Comparison of ENCODE assay signal across 14 cellular contexts in the genomic region with DNA sequence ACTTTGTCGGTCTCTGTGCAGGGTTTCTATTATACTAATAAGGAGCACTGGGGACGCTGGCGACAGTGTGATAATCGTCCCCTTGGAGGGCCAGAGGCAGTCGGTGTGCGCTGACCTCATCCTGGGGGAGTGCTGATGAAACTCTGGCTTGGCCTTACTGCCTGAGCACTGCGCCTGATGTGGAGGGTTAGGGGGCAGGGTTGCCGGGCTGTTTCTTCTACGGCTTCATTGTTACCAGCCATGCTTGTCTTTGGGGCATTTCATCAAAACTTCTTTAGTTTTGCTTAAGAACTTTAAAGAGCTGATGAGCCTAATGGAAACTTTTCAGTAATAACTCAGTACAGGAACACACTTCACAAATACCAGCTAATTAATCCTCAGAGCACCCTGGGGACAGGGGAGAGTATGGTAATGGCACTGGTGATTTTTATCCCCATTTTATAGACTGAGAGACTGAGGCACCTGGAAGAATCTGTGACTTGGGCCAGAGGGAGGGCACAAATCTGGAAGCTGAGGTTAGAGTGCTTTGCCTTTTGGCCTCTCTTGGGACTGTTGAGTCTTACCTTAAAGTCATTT.
DNase-seq lines count a peak whose midpoint lies in the region; ATAC-seq, FAIRE-seq and TF ChIP-seq lines count a peak whose summit lies in the region.
"Had no signal": no experiment of that assay in that cellular context is flagged by ENCODE, and none has a peak within 500 bp of the region (broad histone marks: within the 10 kb centered on the region; RNA-seq: fewer than 3 reads in every experiment).

No MANE protein-coding gene starts in this region.

- no TSS peak for BruUV-seq in HepG2 (replicated peaks; lab: Mats Ljungman, UMichigan)

- H3K4me1 ChIP-seq in HepG2 (ENCODE audit: insufficient read depth, low read length) (peaks cover 28% of the 10 kb centered on the region), testis (peaks cover 4% of the 10 kb centered on the region)

- DNase-seq in Right ventricle myocardium superior: no peak
- no peak for DNase-seq in cardiac septum (ENCODE audit: low spot score)
- peak; percentile 29 for DNase-seq in WTC11 (ENCODE audit: low spot score)
- DNase-seq in HepG2 (ENCODE audit: low spot score): no peak
- peak; percentile 63 for DNase-seq in testis
- DNase-seq in activated T-helper 1 cell treated with anti-CD3 and anti-CD28 coated beads, Interleukin-12 subunit alpha, Interleukin-12 subunit beta, Interleukin-2, Interleukin-4 antibody, amounts not matched to agents 30 ng/mL and 10 ng/mL and 1 ng/mL, durations not matched to agents 14 hours and 24 hours and 36 hours (ENCODE audit: low spot score): no peak
- no peak for DNase-seq in stimulated activated CD4-positive, alpha-beta T cell treated with anti-CD3 and anti-CD28 coated beads, Interleukin-12 subunit alpha, Interleukin-12 subunit beta, amount 100 ng/mL, for 4 hours
- DNase-seq: activated CD4-positive, CD25-positive, alpha-beta regulatory T cell; left colon; NCI-H1092; PC-3; small intestine; SW 1271 had no signal

- H3K4me3 ChIP-seq in HepG2 (replicated peaks in 1 of 3; ENCODE audit: insufficient read depth in 1 of 3, low read depth in 2 of 3, low read length in 3 of 3): no peak overlapping the region
- H3K4me3 ChIP-seq in testis: no peak overlapping the region

- peaks cover 37% of the 10 kb centered on the region for H3K4me1 Mint-ChIP-seq in WTC11
- H3K4me1 Mint-ChIP-seq in activated T-helper 1 cell treated with anti-CD3 and anti-CD28 coated beads, Interleukin-12 subunit alpha, Interleukin-12 subunit beta, Interleukin-2, Interleukin-4 antibody, amounts not matched to agents 30 ng/mL and 10 ng/mL and 1 ng/mL, durations not matched to agents 14 hours and 24 hours and 36 hours (ENCODE audit: low read depth): no peaks in the 10 kb centered on the region

- peak; percentile 50 for ATAC-seq in Right ventricle myocardium superior (ENCODE audit: poor library complexity)
- peak; percentile 71 for ATAC-seq in WTC11
- ATAC-seq in HepG2: peak; percentile 48
- no peak for ATAC-seq in HG02623 (IDR thresholded peaks at IDR 0.05; ENCODE audit: unreplicated experiment)
- ATAC-seq: left colon, PC-3 had no signal

- no peak for FAIRE-seq in HepG2 (lab: Jason Lieb, UNC)
- FAIRE-seq: small intestine had no signal

- H4K20me1 ChIP-seq in HepG2 (ENCODE audit: insufficient read depth, low read length): no peaks in the 10 kb centered on the region

- H3K9me3 ChIP-seq in HepG2 (ENCODE audit: low read length): no peaks in the 10 kb centered on the region
- no peaks in the 10 kb centered on the region for H3K9me3 ChIP-seq in testis

- no peak for TF ChIP-seq RAD21 in HepG2 (CRISPR knock-in tag; IDR thresholded peaks at IDR 0.05)

- H3K27ac ChIP-seq in HepG2 (ENCODE audit: extremely low read length, insufficient read depth, low read length) (peak overlapping the region; percentile 46), testis (no peak overlapping the region)

- CTCF ChIA-PET in WTC11 (lab: Charles Lee): interaction anchor here (1.7 kb wide), 1 partner anchor 311 kb away, joined by 4 read pairs; no protein-coding TSS in a partner anchor
- CTCF ChIA-PET in HepG2 (lab: Yijun Ruan, JAX; ENCODE audit: low intra/inter-chr PET ratio, low total read pairs): no interaction called here

- no peaks in the 10 kb centered on the region for H3K9me3 Mint-ChIP-seq in WTC11
- no peaks in the 10 kb centered on the region for H3K9me3 Mint-ChIP-seq in activated T-helper 1 cell treated with anti-CD3 and anti-CD28 coated beads, Interleukin-12 subunit alpha, Interleukin-12 subunit beta, Interleukin-2, Interleukin-4 antibody, amounts not matched to agents 30 ng/mL and 10 ng/mL and 1 ng/mL, durations not matched to agents 14 hours and 24 hours and 36 hours

- peak overlapping the region; percentile 73 for H3K27ac Mint-ChIP-seq in WTC11
- H3K27ac Mint-ChIP-seq in activated T-helper 1 cell treated with anti-CD3 and anti-CD28 coated beads, Interleukin-12 subunit alpha, Interleukin-12 subunit beta, Interleukin-2, Interleukin-4 antibody, amounts not matched to agents 30 ng/mL and 10 ng/mL and 1 ng/mL, durations not matched to agents 14 hours and 24 hours and 36 hours: no peak overlapping the region

- H3K36me3 ChIP-seq in HepG2 (replicated peaks in 1 of 2; ENCODE audit: control insufficient read depth in 1 of 2, insufficient read depth in 2 of 2, low read length in 2 of 2): no peaks in the 10 kb centered on the region
- no peaks in the 10 kb centered on the region for H3K36me3 ChIP-seq in testis (ENCODE audit: low read depth, missing control alignments)

- no peaks in the 10 kb centered on the region for H3K79me2 ChIP-seq in HepG2 (ENCODE audit: insufficient read depth, low read length)

- intact Hi-C loops in Right ventricle myocardium superior (cut with DNase I) (no loop called here), cardiac septum (cut with DNase I) (loop anchor here (5.0 kb wide), 1 partner anchor 41 kb away; no protein-coding TSS in a partner anchor), HepG2 (cut with micrococcal nuclease; ENCODE audit: unreplicated experiment) (no loop called here), testis (cut with DNase I; ENCODE audit: low total_unique reads) (no loop called here)
- intact Hi-C loops in activated T-helper 1 cell treated with anti-CD3 and anti-CD28 coated beads, Interleukin-12 subunit alpha, Interleukin-12 subunit beta, Interleukin-2, Interleukin-4 antibody, amounts not matched to agents 30 ng/mL and 10 ng/mL and 1 ng/mL, durations not matched to agents 14 hours and 24 hours and 36 hours (cut with micrococcal nuclease): no loop called here

- no peaks in the 10 kb centered on the region for H3K27me3 Mint-ChIP-seq in WTC11 (ENCODE audit: low read depth)
- no peaks in the 10 kb centered on the region for H3K27me3 Mint-ChIP-seq in activated T-helper 1 cell treated with anti-CD3 and anti-CD28 coated beads, Interleukin-12 subunit alpha, Interleukin-12 subunit beta, Interleukin-2, Interleukin-4 antibody, amounts not matched to agents 30 ng/mL and 10 ng/mL and 1 ng/mL, durations not matched to agents 14 hours and 24 hours and 36 hours (ENCODE audit: insufficient read depth)

- H3K4me2 ChIP-seq in HepG2 (ENCODE audit: low read depth, low read length): peak overlapping the region; percentile 70; the same call in 1 of the 2 replicates

- H2AFZ ChIP-seq in HepG2 (ENCODE audit: low read length): no peak overlapping the region

- 0 out of 2 replicates have a peak overlapping the region, but pooled peaks have one; percentile 40 for H3K9ac ChIP-seq in HepG2 (ENCODE audit: insufficient read depth, low read depth, low read length)

- no peaks in the 10 kb centered on the region for H3K27me3 ChIP-seq in HepG2 (ENCODE audit: control insufficient read depth in 1 of 2, insufficient read depth in 2 of 2, low read length in 2 of 2)
- no peaks in the 10 kb centered on the region for H3K27me3 ChIP-seq in testis

- H3K4me3 Mint-ChIP-seq in WTC11: no peak overlapping the region
- no peak overlapping the region for H3K4me3 Mint-ChIP-seq in activated T-helper 1 cell treated with anti-CD3 and anti-CD28 coated beads, Interleukin-12 subunit alpha, Interleukin-12 subunit beta, Interleukin-2, Interleukin-4 antibody, amounts not matched to agents 30 ng/mL and 10 ng/mL and 1 ng/mL, durations not matched to agents 14 hours and 24 hours and 36 hours

- POLR2A ChIA-PET in WTC11 (lab: Charles Lee) (no interaction called here), HepG2 (lab: Yijun Ruan, JAX) (interaction anchor here (0.8 to 1.5 kb wide), 4 partner anchors 33 to 129 kb away, joined by 3 to 6 read pairs (median 4); no protein-coding TSS in a partner anchor)

- no peak for TF ChIP-seq CTCF in WTC11 (IDR thresholded peaks at IDR 0.05)
- no peak for TF ChIP-seq CTCF in HepG2 (CRISPR knock-in tag; IDR thresholded peaks at IDR 0.05)
- no peak for TF ChIP-seq CTCF in testis (IDR thresholded peaks at IDR 0.05)

- H3K36me3 Mint-ChIP-seq in WTC11: no peaks in the 10 kb centered on the region
- peaks cover 1% of the 10 kb centered on the region for H3K36me3 Mint-ChIP-seq in activated T-helper 1 cell treated with anti-CD3 and anti-CD28 coated beads, Interleukin-12 subunit alpha, Interleukin-12 subunit beta, Interleukin-2, Interleukin-4 antibody, amounts not matched to agents 30 ng/mL and 10 ng/mL and 1 ng/mL, durations not matched to agents 14 hours and 24 hours and 36 hours (ENCODE audit: low read depth)

- in situ Hi-C loops in HepG2 (cut with HindIII; ENCODE audit: extremely low pct_ligation_motif_present, low pct_unique_long_range_greater_than_20kb): no loop called here

- TF ChIP-seq EP300 in HepG2 (IDR thresholded peaks at IDR 0.05; ENCODE audit: low read depth in 2 of 2, low read length in 2 of 2): no peak
- no peak for TF ChIP-seq EP300 in HepG2 (CRISPR knock-in tag; IDR thresholded peaks at IDR 0.05; ENCODE audit: borderline replicate concordance)

- WGBS in HepG2 (ENCODE audit: low lambda C conversion rate): 87% methylated on average over 9 of the region's 9 CpGs
- 59 to 83% methylated on average over 9 of the region's 9 CpGs for WGBS in testis, 2 donors

- TF ChIP-seq POLR2A in HepG2 (IDR thresholded peaks at IDR 0.05; ENCODE audit: insufficient read depth in 1 of 2, low read depth in 2 of 2, low read length in 2 of 2): no peak
- no peak for TF ChIP-seq POLR2A in testis (IDR thresholded peaks at IDR 0.05)

TF ChIP-seq in WTC11, 78 proteins besides CTCF, POLR2A, EP300 and RAD21 (continues in another document):
- TF ChIP-seq TCF7 (CRISPR knock-in tag; IDR thresholded peaks at IDR 0.05; ENCODE audit: low read depth) (no peak), OVOL2 (CRISPR knock-in tag; IDR thresholded peaks at IDR 0.05; ENCODE audit: borderline replicate concordance) (no peak), ZNF671 (CRISPR knock-in tag; IDR thresholded peaks at IDR 0.05) (no peak), GABPB1 (CRISPR knock-in tag; IDR thresholded peaks at IDR 0.05) (no peak), FOXP1 (CRISPR knock-in tag; IDR thresholded peaks at IDR 0.05; ENCODE audit: borderline replicate concordance) (no peak), IRF2 (CRISPR knock-in tag; IDR thresholded peaks at IDR 0.05; ENCODE audit: borderline replicate concordance, low read depth) (no peak)

TF ChIP-seq in HepG2, 621 proteins besides CTCF, POLR2A, EP300 and RAD21 (continues in another document):
- TF ChIP-seq ATF4 (CRISPR knock-in tag; IDR thresholded peaks at IDR 0.05): peak in 1 of 2 experiments; percentile 50; a peak in 1 of 4 replicates
- no peak for TF ChIP-seq ZNF414 (CRISPR knock-in tag; IDR thresholded peaks at IDR 0.05)

Comparison
In these comparisons a context has a peak if more than half of its experiments do, and no peak if none do; other contexts are left out.
1. DNase-seq: peak in WTC11 (single experiment) and testis (single experiment); none in Right ventricle myocardium superior (single experiment), cardiac septum (single experiment), HepG2 (single experiment), activated T-helper 1 cell treated with anti-CD3 and anti-CD28 coated beads, Interleukin-12 subunit alpha, Interleukin-12 subunit beta, Interleukin-2, Interleukin-4 antibody, amounts not matched to agents 30 ng/mL and 10 ng/mL and 1 ng/mL, durations not matched to agents 14 hours and 24 hours and 36 hours (single experiment) and stimulated activated CD4-positive, alpha-beta T cell treated with anti-CD3 and anti-CD28 coated beads, Interleukin-12 subunit alpha, Interleukin-12 subunit beta, amount 100 ng/mL, for 4 hours (single experiment).